Comparison of ENCODE assay signal across 12 cellular contexts in genomic region chr6:119459207-119459974, GRCh38.
DNase-seq lines count a peak whose midpoint lies in the region; ATAC-seq and TF ChIP-seq lines count a peak whose summit lies in the region.
"Had no signal": no experiment of that assay in that cellular context is flagged by ENCODE, and none has a peak within 500 bp of the region (broad histone marks: within the 10 kb centered on the region; RNA-seq: fewer than 3 reads in every experiment).

No MANE protein-coding gene starts in this region.

- DNase-seq in RPMI8226 (peak; percentile 41), NK-92 (lab: John Stamatoyannopoulos, UW; ENCODE audit: unreplicated experiment) (no peak), AG08396 (ENCODE audit: low spot score) (no peak), HUDEP-2 (lab: John Stamatoyannopoulos, UW; ENCODE audit: unreplicated experiment in 76 of 76) (no peak)
- no peak for DNase-seq in activated CD8-positive, alpha-beta memory T cell treated with anti-CD3 and anti-CD28 coated beads, Interleukin-2, amount 50 U/mL, for 48 hours
- DNase-seq: activated CD8-positive, alpha-beta T cell treated with anti-CD3 and anti-CD28 coated beads for 36 hours; esophagus squamous epithelium; NCI-H345; stimulated activated CD4-positive, alpha-beta T cell treated with anti-CD3 and anti-CD28 coated beads, Interleukin-4, amount 100 ng/mL, for 1 hour had no signal

- ATAC-seq in GM18505 (IDR thresholded peaks at IDR 0.05; ENCODE audit: unreplicated experiment) (peak; percentile 76), GM21381 (IDR thresholded peaks at IDR 0.05; ENCODE audit: unreplicated experiment) (peak; percentile 71), HG03045 (IDR thresholded peaks at IDR 0.05; ENCODE audit: unreplicated experiment) (peak; percentile 66)
- ATAC-seq: activated CD8-positive, alpha-beta T cell treated with anti-CD3 and anti-CD28 coated beads for 36 hours had no signal

- no peak for TF ChIP-seq POLR2A in GM18505 (IDR thresholded peaks at IDR 0.05; ENCODE audit: borderline replicate concordance, extremely low read depth, insufficient read depth, insufficient read length)
